In the genomic region with DNA sequence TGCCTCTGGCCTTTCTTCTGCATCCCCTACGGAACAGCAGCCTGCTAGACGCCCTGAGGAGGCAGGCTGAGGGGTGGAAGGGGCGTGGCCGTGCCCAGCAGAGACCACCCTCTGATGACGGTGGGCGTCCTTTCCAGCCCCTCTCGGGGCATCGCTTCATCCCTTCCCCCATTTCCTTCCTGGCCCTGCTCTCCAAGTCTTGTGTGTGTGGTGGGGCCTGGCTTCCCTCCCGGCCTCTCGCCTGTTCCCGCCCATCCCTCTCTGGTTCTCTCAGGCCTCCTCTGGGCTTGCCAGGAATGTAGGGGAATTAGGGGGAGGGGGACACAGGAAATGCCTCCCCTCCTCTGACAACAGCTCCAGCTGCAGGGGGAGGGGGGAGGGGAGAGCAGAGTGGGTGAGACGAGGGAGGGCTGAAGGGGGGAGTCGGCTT, we compare ENCODE assay signal across 10 cellular contexts. TPM values are rescaled to one million over a fixed set of nuclear protein-coding genes. Genes with fewer than 3 reads are reported as not detected.
DNase-seq lines count a peak whose midpoint lies in the region; ATAC-seq, FAIRE-seq and TF ChIP-seq lines count a peak whose summit lies in the region.
"Had no signal": no experiment of that assay in that cellular context is flagged by ENCODE, and none has a peak within 500 bp of the region (broad histone marks: within the 10 kb centered on the region; RNA-seq: fewer than 3 reads in every experiment).

No MANE protein-coding gene starts in this region.

- peak overlapping the region in 1 of 2 experiments; percentile 36; a peak in 1 of 4 replicates for H3K27ac ChIP-seq in SK-N-SH (ENCODE audit: low read depth in 2 of 2, low read length in 1 of 2)
- H3K27ac ChIP-seq in tibial artery = peak overlapping the region; percentile 58 to 72
- H3K27ac ChIP-seq: 22Rv1 had no signal

- no peak overlapping the region for H3K9ac ChIP-seq in SK-N-SH

- WGBS in SK-N-SH (ENCODE audit: low lambda C conversion rate) = 93% methylated on average over 7 of the region's 13 CpGs

- TF ChIP-seq CTCF in SK-N-SH (IDR thresholded peaks at IDR 0.05) (no peak), tibial artery (IDR thresholded peaks at IDR 0.05) (no peak)

- DNase-seq in SK-N-SH = no peak
- peak; percentile 49 for DNase-seq in medulla oblongata (ENCODE audit: extremely low spot score)
- peak in 1 of 2 donors; percentile 70 for DNase-seq in tibial artery
- DNase-seq in NCI-H526 treated with DMSO at 0.1 percent for 48 hours (lab: John Stamatoyannopoulos, UW) = no peak
- DNase-seq in activated gamma-delta T cell (lab: John Stamatoyannopoulos, UW) = no peak
- DNase-seq: natural killer cell had no signal

- no peak for TF ChIP-seq EP300 in SK-N-SH (IDR thresholded peaks at IDR 0.05; ENCODE audit: borderline replicate concordance in 1 of 2, low read depth in 1 of 2, low read length in 1 of 2)

- H2AFZ ChIP-seq in SK-N-SH (ENCODE audit: low read depth) = no peak overlapping the region

- H3K27me3 ChIP-seq in SK-N-SH (ENCODE audit: insufficient read depth) (no peaks in the 10 kb centered on the region), tibial artery (no peaks in the 10 kb centered on the region)

- H3K9me3 ChIP-seq in SK-N-SH (no peaks in the 10 kb centered on the region), tibial artery (no peaks in the 10 kb centered on the region)

- ATAC-seq in SK-N-SH treated with all-trans-retinoic acid at 6 μM for 48 hours (peak; percentile 42; the same call in 2 of the 3 replicates), GM18517 (IDR thresholded peaks at IDR 0.05; ENCODE audit: unreplicated experiment) (no peak)
- ATAC-seq: natural killer cell had no signal

- POLR2A ChIA-PET in SK-N-SH (lab: Yijun Ruan, JAX) = no interaction called here

- no peaks in the 10 kb centered on the region for H3K36me3 ChIP-seq in SK-N-SH (replicated peaks in 1 of 2; ENCODE audit: control insufficient read depth in 1 of 2, insufficient read depth in 2 of 2, low read length in 1 of 2)
- H3K36me3 ChIP-seq in tibial artery = peaks cover 4 to 5% (median 4%) of the 10 kb centered on the region in 3 donors

- H3K9me2 ChIP-seq in SK-N-SH = no peaks in the 10 kb centered on the region

- CTCF ChIA-PET in SK-N-SH (lab: Yijun Ruan, JAX) = no interaction called here

- FAIRE-seq in endometrium (lab: Jason Lieb, UNC) = peak; percentile 58

- TF ChIP-seq RAD21 in SK-N-SH (IDR thresholded peaks at IDR 0.05; ENCODE audit: low read length) = no peak

- no peak overlapping the region for H3K4me3 ChIP-seq in SK-N-SH (ENCODE audit: low read depth in 2 of 2, low read length in 1 of 2)
- peak overlapping the region in 1 of 2 donors; percentile 18 for H3K4me3 ChIP-seq in tibial artery

- H3K4me1 ChIP-seq in SK-N-SH (ENCODE audit: control insufficient read depth in 1 of 2, insufficient read depth in 2 of 2, low read depth in 1 of 2, low read length in 1 of 2) = peaks cover 0 to 51% of the 10 kb centered on the region in 2 experiments; a peak in 1 of 4 replicates
- peaks cover 0 to 80% (median 72%) of the 10 kb centered on the region in 4 donors for H3K4me1 ChIP-seq in tibial artery

- H3K79me2 ChIP-seq in SK-N-SH (ENCODE audit: insufficient read depth) = peaks cover 70% of the 10 kb centered on the region

- no peak overlapping the region for H3K4me2 ChIP-seq in SK-N-SH

- H4K20me1 ChIP-seq in SK-N-SH (ENCODE audit: insufficient read depth) = peaks cover 63% of the 10 kb centered on the region

- intact Hi-C loops in tibial artery (cut with DNase I; ENCODE audit: low total_unique reads) = loop anchor here (5.0 kb wide), 1 partner anchor 37 kb away; no protein-coding TSS in a partner anchor

- no peaks in the 10 kb centered on the region for H3F3A ChIP-seq in SK-N-SH (replicated peaks; ENCODE audit: insufficient read depth)

TF ChIP-seq in SK-N-SH treated with all-trans-retinoic acid at 6 μM for 48 hours, 23 proteins besides CTCF, POLR2A, EP300 and RAD21:
- TF ChIP-seq ZNF8 (CRISPR knock-in tag; IDR thresholded peaks at IDR 0.05) = no peak
- TF ChIP-seq BACH2 (CRISPR knock-in tag; IDR thresholded peaks at IDR 0.05; ENCODE audit: borderline replicate concordance) = no peak
- TF ChIP-seq ARNTL (CRISPR knock-in tag; IDR thresholded peaks at IDR 0.05; ENCODE audit: borderline replicate concordance, low read depth) = no peak

TF ChIP-seq in SK-N-SH, 30 proteins besides CTCF, POLR2A, EP300 and RAD21:
- no peak for TF ChIP-seq TAF1 (IDR thresholded peaks at IDR 0.05; ENCODE audit: borderline replicate concordance, low read depth, low read length)
- TF ChIP-seq, protein P1, sequence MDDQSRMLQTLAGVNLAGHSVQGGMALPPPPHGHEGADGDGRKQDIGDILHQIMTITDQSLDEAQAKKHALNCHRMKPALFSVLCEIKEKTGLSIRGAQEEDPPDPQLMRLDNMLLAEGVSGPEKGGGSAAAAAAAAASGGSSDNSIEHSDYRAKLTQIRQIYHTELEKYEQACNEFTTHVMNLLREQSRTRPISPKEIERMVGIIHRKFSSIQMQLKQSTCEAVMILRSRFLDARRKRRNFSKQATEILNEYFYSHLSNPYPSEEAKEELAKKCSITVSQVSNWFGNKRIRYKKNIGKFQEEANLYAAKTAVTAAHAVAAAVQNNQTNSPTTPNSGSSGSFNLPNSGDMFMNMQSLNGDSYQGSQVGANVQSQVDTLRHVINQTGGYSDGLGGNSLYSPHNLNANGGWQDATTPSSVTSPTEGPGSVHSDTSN (IDR thresholded peaks at IDR 0.05) = no peak
- TF ChIP-seq YY1 (IDR thresholded peaks at IDR 0.05; ENCODE audit: low read depth) = no peak
- TF ChIP-seq, protein P2, sequence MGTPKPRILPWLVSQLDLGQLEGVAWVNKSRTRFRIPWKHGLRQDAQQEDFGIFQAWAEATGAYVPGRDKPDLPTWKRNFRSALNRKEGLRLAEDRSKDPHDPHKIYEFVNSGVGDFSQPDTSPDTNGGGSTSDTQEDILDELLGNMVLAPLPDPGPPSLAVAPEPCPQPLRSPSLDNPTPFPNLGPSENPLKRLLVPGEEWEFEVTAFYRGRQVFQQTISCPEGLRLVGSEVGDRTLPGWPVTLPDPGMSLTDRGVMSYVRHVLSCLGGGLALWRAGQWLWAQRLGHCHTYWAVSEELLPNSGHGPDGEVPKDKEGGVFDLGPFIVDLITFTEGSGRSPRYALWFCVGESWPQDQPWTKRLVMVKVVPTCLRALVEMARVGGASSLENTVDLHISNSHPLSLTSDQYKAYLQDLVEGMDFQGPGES (IDR thresholded peaks at IDR 0.05; ENCODE audit: low read depth, low read length) = no peak
- no peak for TF ChIP-seq NFIC (IDR thresholded peaks at IDR 0.05; ENCODE audit: borderline replicate concordance)
- TF ChIP-seq MXI1 (IDR thresholded peaks at IDR 0.05; ENCODE audit: low read depth, low read length) = no peak
- TF ChIP-seq EZH2phosphoT487 (IDR thresholded peaks at IDR 0.05; ENCODE audit: borderline replicate concordance, low read depth) = no peak
- no peak for TF ChIP-seq GATA2 (CRISPR knock-in tag; IDR thresholded peaks at IDR 0.05)
- no peak for TF ChIP-seq TEAD4 (IDR thresholded peaks at IDR 0.05; ENCODE audit: borderline replicate concordance, insufficient read depth)
- no peak for TF ChIP-seq TCF12 (IDR thresholded peaks at IDR 0.05)

RNA-seq across cellular contexts. Expression of a gene that starts 51.1 kb away (rescaled TPM):
- polyA plus RNA-seq in SK-N-SH (2012; rRNA removed) = 3.5 and 7.2 TPM in 2 replicates
- 7.1 and 8.9 TPM in 2 replicates for polyA plus RNA-seq in SK-N-SH (2012; cell fraction: cytosol; rRNA removed)
- polyA plus RNA-seq in SK-N-SH (2012; cell fraction: nucleus; rRNA removed) = 14.0 and 14.8 TPM in 2 replicates
